In the genomic region with DNA sequence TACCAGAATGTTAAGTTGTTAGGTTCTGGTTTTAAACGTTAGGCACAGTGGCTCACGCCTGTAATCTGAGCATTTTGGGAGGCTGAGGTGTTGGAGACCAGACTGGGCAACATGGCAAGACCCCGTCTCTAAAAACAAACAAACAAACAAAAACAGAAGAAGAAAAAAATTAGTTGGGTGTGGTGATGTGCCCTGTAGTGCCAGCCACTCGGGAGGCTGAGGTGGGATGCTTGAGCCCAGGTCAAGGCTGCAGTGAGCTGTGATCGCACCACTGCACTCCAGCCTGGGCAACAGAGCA, we compare ENCODE assay signal across 17 cellular contexts. TPM values are rescaled to one million over a fixed set of nuclear protein-coding genes. Genes with fewer than 3 reads are reported as not detected.
DNase-seq lines count a peak whose midpoint lies in the region; ATAC-seq and TF ChIP-seq lines count a peak whose summit lies in the region.
"Had no signal": no experiment of that assay in that cellular context is flagged by ENCODE, and none has a peak within 500 bp of the region (broad histone marks: within the 10 kb centered on the region; RNA-seq: fewer than 3 reads in every experiment).

No MANE protein-coding gene starts in this region.

- no peaks in the 10 kb centered on the region for H3K9me3 Mint-ChIP-seq in activated CD4-positive, alpha-beta T cell treated with anti-CD3 and anti-CD28 coated beads for 36 hours (ENCODE audit: low read depth)
- H3K9me3 Mint-ChIP-seq in CD4-positive, alpha-beta memory T cell = no peaks in the 10 kb centered on the region
- no peaks in the 10 kb centered on the region for H3K9me3 Mint-ChIP-seq in activated naive CD8-positive, alpha-beta T cell treated with anti-CD3 and anti-CD28 coated beads for 36 hours
- no peaks in the 10 kb centered on the region for H3K9me3 Mint-ChIP-seq in memory B cell
- H3K9me3 Mint-ChIP-seq: GM23338 had no signal

- H3K36me3 Mint-ChIP-seq in activated CD4-positive, alpha-beta T cell treated with anti-CD3 and anti-CD28 coated beads for 36 hours (ENCODE audit: low read depth) = no peaks in the 10 kb centered on the region
- peaks cover 7 to 9% of the 10 kb centered on the region in 2 donors for H3K36me3 Mint-ChIP-seq in CD4-positive, alpha-beta memory T cell
- H3K36me3 Mint-ChIP-seq in activated naive CD8-positive, alpha-beta T cell treated with anti-CD3 and anti-CD28 coated beads for 36 hours = no peaks in the 10 kb centered on the region
- H3K36me3 Mint-ChIP-seq in memory B cell = peaks cover 2% of the 10 kb centered on the region

- H3K4me3 Mint-ChIP-seq in activated CD4-positive, alpha-beta T cell treated with anti-CD3 and anti-CD28 coated beads for 36 hours = no peak overlapping the region
- peak overlapping the region in 1 of 8 donors; percentile 27 for H3K4me3 Mint-ChIP-seq in CD4-positive, alpha-beta memory T cell
- no peak overlapping the region for H3K4me3 Mint-ChIP-seq in activated naive CD8-positive, alpha-beta T cell treated with anti-CD3 and anti-CD28 coated beads for 36 hours
- peak overlapping the region; percentile 22 for H3K4me3 Mint-ChIP-seq in memory B cell
- H3K4me3 Mint-ChIP-seq: B cell, GM23338 had no signal

- CTCF ChIA-PET in activated CD4-positive, alpha-beta T cell treated with anti-CD3 and anti-CD28 coated beads for 36 hours (lab: Charles Lee) = interaction anchor here (0.5 to 1.9 kb wide), 3 partner anchors 28 to 120 kb away, joined by 3 to 4 read pairs (median 3); no protein-coding TSS in a partner anchor
- CTCF ChIA-PET in CD4-positive, alpha-beta memory T cell (lab: Charles Lee; ENCODE audit: partially characterized antibody) = no interaction called here

- no peak overlapping the region for H3K4me3 ChIP-seq in CD4-positive, alpha-beta memory T cell (ENCODE audit: low read length in 2 of 2)
- H3K4me3 ChIP-seq in heart left ventricle = no peak overlapping the region
- H3K4me3 ChIP-seq: GM12878, GM23338 had no signal

- TF ChIP-seq POLR2A in heart left ventricle (IDR thresholded peaks at IDR 0.05) = no peak

- no peaks in the 10 kb centered on the region for H3K27me3 ChIP-seq in CD4-positive, alpha-beta memory T cell (ENCODE audit: insufficient read depth, low read length)
- H3K27me3 ChIP-seq in heart left ventricle = no peaks in the 10 kb centered on the region

- no peaks in the 10 kb centered on the region for H3K27me3 Mint-ChIP-seq in activated CD4-positive, alpha-beta T cell treated with anti-CD3 and anti-CD28 coated beads for 36 hours
- no peaks in the 10 kb centered on the region for H3K27me3 Mint-ChIP-seq in CD4-positive, alpha-beta memory T cell
- no peaks in the 10 kb centered on the region for H3K27me3 Mint-ChIP-seq in activated naive CD8-positive, alpha-beta T cell treated with anti-CD3 and anti-CD28 coated beads for 36 hours
- H3K27me3 Mint-ChIP-seq in memory B cell = no peaks in the 10 kb centered on the region
- H3K27me3 Mint-ChIP-seq: B cell had no signal

- WGBS in heart left ventricle, 4 donors = 91 to 97% (median 95%) methylated on average over 5 of the region's 5 CpGs

- peaks cover 36% of the 10 kb centered on the region for H3K4me1 Mint-ChIP-seq in activated CD4-positive, alpha-beta T cell treated with anti-CD3 and anti-CD28 coated beads for 36 hours
- peaks cover 25 to 47% (median 29%) of the 10 kb centered on the region in 4 donors for H3K4me1 Mint-ChIP-seq in CD4-positive, alpha-beta memory T cell
- peaks cover 28% of the 10 kb centered on the region for H3K4me1 Mint-ChIP-seq in activated naive CD8-positive, alpha-beta T cell treated with anti-CD3 and anti-CD28 coated beads for 36 hours
- H3K4me1 Mint-ChIP-seq in memory B cell = peaks cover 12% of the 10 kb centered on the region

- H3K27ac ChIP-seq in CD4-positive, alpha-beta memory T cell (ENCODE audit: low read depth, low read length) = no peak overlapping the region
- H3K27ac ChIP-seq in heart left ventricle = no peak overlapping the region
- H3K27ac ChIP-seq: 22Rv1 had no signal

- H3K4me1 ChIP-seq in CD4-positive, alpha-beta memory T cell (ENCODE audit: insufficient read depth, low read length) = peaks cover 62% of the 10 kb centered on the region
- H3K4me1 ChIP-seq in heart left ventricle = peaks cover 0 to 44% (median 0%) of the 10 kb centered on the region in 12 donors

- no peak for ATAC-seq in activated CD4-positive, alpha-beta T cell treated with anti-CD3 and anti-CD28 coated beads for 36 hours
- ATAC-seq in memory B cell (ENCODE audit: low read depth) (no peak), heart left ventricle (no peak), HG02763 (IDR thresholded peaks at IDR 0.05; ENCODE audit: unreplicated experiment) (no peak)
- ATAC-seq: GM12878, GM23338, HCT116 had no signal

- peaks cover 3% of the 10 kb centered on the region for H3K36me3 ChIP-seq in CD4-positive, alpha-beta memory T cell (ENCODE audit: insufficient read depth, low read length)
- no peaks in the 10 kb centered on the region for H3K36me3 ChIP-seq in heart left ventricle

- intact Hi-C loops in activated CD4-positive, alpha-beta T cell treated with anti-CD3 and anti-CD28 coated beads for 36 hours (cut with DNase I, micrococcal nuclease) = no loop called here
- intact Hi-C loops in CD4-positive, alpha-beta memory T cell (cut with micrococcal nuclease) = no loop called here
- intact Hi-C loops in heart left ventricle (cut with DNase I) = no loop called here

- H3K27ac Mint-ChIP-seq in activated CD4-positive, alpha-beta T cell treated with anti-CD3 and anti-CD28 coated beads for 36 hours = peak overlapping the region; percentile 78
- peak overlapping the region in 6 of 7 donors; percentile 67 to 85 (median 77) for H3K27ac Mint-ChIP-seq in CD4-positive, alpha-beta memory T cell
- H3K27ac Mint-ChIP-seq in activated naive CD8-positive, alpha-beta T cell treated with anti-CD3 and anti-CD28 coated beads for 36 hours = peak overlapping the region; percentile 40
- peak overlapping the region; percentile 45 for H3K27ac Mint-ChIP-seq in memory B cell
- H3K27ac Mint-ChIP-seq: B cell, GM23338 had no signal

- POLR2A ChIA-PET in activated CD4-positive, alpha-beta T cell treated with anti-CD3 and anti-CD28 coated beads for 36 hours (lab: Charles Lee) = no interaction called here
- POLR2A ChIA-PET in CD4-positive, alpha-beta memory T cell (lab: Charles Lee; ENCODE audit: partially characterized antibody) = interaction anchor here (0.8 kb wide), 1 partner anchor 27 kb away, joined by 4 read pairs; no protein-coding TSS in a partner anchor

- H3K9me3 ChIP-seq in CD4-positive, alpha-beta memory T cell (ENCODE audit: control insufficient read depth in 1 of 2, low read length in 2 of 2) = no peaks in the 10 kb centered on the region
- no peaks in the 10 kb centered on the region for H3K9me3 ChIP-seq in heart left ventricle

- no peak for TF ChIP-seq CTCF in heart left ventricle (IDR thresholded peaks at IDR 0.05)

- no peak for DNase-seq in activated CD4-positive, alpha-beta T cell treated with anti-CD3 and anti-CD28 coated beads for 36 hours
- no peak for DNase-seq in activated CD4-positive, alpha-beta T cell treated with anti-CD3 and anti-CD28 coated beads, Interleukin-2, amount 50 U/mL, for 4 hours
- no peak for DNase-seq in CD4-positive, alpha-beta memory T cell
- no peak for DNase-seq in activated naive CD8-positive, alpha-beta T cell treated with anti-CD3 and anti-CD28 coated beads for 36 hours
- DNase-seq in memory B cell (ENCODE audit: low spot score in 2 of 2) (no peak), heart left ventricle (no peak), NCI-H1417 treated with DMSO at 0.1 percent for 48 hours (lab: John Stamatoyannopoulos, UW) (no peak)
- DNase-seq: GDM1, KG1, NCI-H1048, NCI-H524 had no signal

RNA-seq across cellular contexts. Expression of a gene that starts 19.4 kb away (rescaled TPM):
- 10 to 100 TPM; 17.3 to 22.0 TPM for total RNA-seq in activated CD4-positive, alpha-beta T cell treated with anti-CD3 and anti-CD28 coated beads for 36 hours
- total RNA-seq in CD4-positive, alpha-beta memory T cell = 10 to 100 TPM; 71.0 to 74.2 TPM
- polyA plus RNA-seq in CD4-positive, alpha-beta memory T cell = 10 to 100 TPM in 1 of 2 donors, 1 to 10 TPM in 1; 7.0 to 23.9 TPM
- 10 to 100 TPM; 15.9 TPM for total RNA-seq in activated naive CD8-positive, alpha-beta T cell treated with anti-CD3 and anti-CD28 coated beads for 36 hours
- 10 to 100 TPM in 2 of 9 donors, 1 to 10 TPM in 7; 3.1 to 15.0 (median 6.7) TPM for total RNA-seq in heart left ventricle
- 1 to 10 TPM; 2.6 to 7.4 TPM for polyA plus RNA-seq in heart left ventricle
